ENCODE assay signal across 23 cellular contexts in genomic region chr1:46506470-46507219, GRCh38. TPM values are rescaled to one million over a fixed set of nuclear protein-coding genes. Genes with fewer than 3 reads are reported as not detected.
"Had no signal": no experiment of that assay in that cellular context is flagged by ENCODE, and none has a peak within 500 bp of the region (broad histone marks: within the 10 kb centered on the region; RNA-seq: fewer than 3 reads in every experiment).

No MANE protein-coding gene starts in this region.

- H3K27ac Mint-ChIP-seq: activated CD4-positive, alpha-beta T cell treated with anti-CD3 and anti-CD28 coated beads, Interleukin-2, amount 10 ng/mL, durations not matched to agents 7 days and 5 days; activated naive CD8-positive, alpha-beta T cell treated with anti-CD3 and anti-CD28 coated beads for 36 hours; activated T-helper 1 cell treated with anti-CD3 and anti-CD28 coated beads, Interleukin-12 subunit alpha, Interleukin-12 subunit beta, Interleukin-2, Interleukin-4 antibody, amounts not matched to agents 30 ng/mL and 10 ng/mL and 1 ng/mL, durations not matched to agents 14 hours and 24 hours and 36 hours; naive thymus-derived CD4-positive, alpha-beta T cell; T-cell had no signal

- H3K4me3 Mint-ChIP-seq: activated CD4-positive, alpha-beta T cell treated with anti-CD3 and anti-CD28 coated beads, Interleukin-2, amount 10 ng/mL, durations not matched to agents 7 days and 5 days; activated naive CD8-positive, alpha-beta T cell treated with anti-CD3 and anti-CD28 coated beads for 36 hours; activated T-helper 1 cell treated with anti-CD3 and anti-CD28 coated beads, Interleukin-12 subunit alpha, Interleukin-12 subunit beta, Interleukin-2, Interleukin-4 antibody, amounts not matched to agents 30 ng/mL and 10 ng/mL and 1 ng/mL, durations not matched to agents 14 hours and 24 hours and 36 hours; naive thymus-derived CD4-positive, alpha-beta T cell; T-cell had no signal

- ATAC-seq: heart right ventricle; left cardiac atrium; naive thymus-derived CD4-positive, alpha-beta T cell; sciatic nerve; T-cell had no signal

- DNase-seq: activated CD4-positive, alpha-beta T cell treated with anti-CD3 and anti-CD28 coated beads, Interleukin-2, amount 10 ng/mL, durations not matched to agents 7 days and 5 days; activated naive CD4-positive, alpha-beta T cell; activated naive CD8-positive, alpha-beta T cell treated with anti-CD3 and anti-CD28 coated beads for 36 hours; amygdala; central memory CD4-positive, alpha-beta T cell; colonic mucosa; erythroblast; heart right ventricle; left cardiac atrium; mesendoderm; naive thymus-derived CD4-positive, alpha-beta T cell; stimulated activated CD4-positive, alpha-beta T cell treated with anti-CD3 and anti-CD28 coated beads, Interleukin-4, amount 100 ng/mL, for 1 hour; stomach; T-cell; T-helper 9 cell had no signal

- H3K36me3 ChIP-seq: colonic mucosa, heart right ventricle, stomach, vagina had no signal

- H3K9me3 ChIP-seq: colonic mucosa, heart right ventricle, stomach, vagina had no signal

- H3K4me1 Mint-ChIP-seq: activated CD4-positive, alpha-beta T cell treated with anti-CD3 and anti-CD28 coated beads, Interleukin-2, amount 10 ng/mL, durations not matched to agents 7 days and 5 days; activated naive CD8-positive, alpha-beta T cell treated with anti-CD3 and anti-CD28 coated beads for 36 hours; naive thymus-derived CD4-positive, alpha-beta T cell; T-cell had no signal

- H3K4me3 ChIP-seq: colonic mucosa, heart right ventricle, smooth muscle cell, stomach, vagina had no signal

- H3K27ac ChIP-seq: colonic mucosa, heart right ventricle, parathyroid adenoma, stomach, vagina had no signal

- H3K36me3 Mint-ChIP-seq: activated naive CD8-positive, alpha-beta T cell treated with anti-CD3 and anti-CD28 coated beads for 36 hours; naive thymus-derived CD4-positive, alpha-beta T cell; T-cell had no signal

- H3K9me3 Mint-ChIP-seq: activated CD4-positive, alpha-beta T cell treated with anti-CD3 and anti-CD28 coated beads, Interleukin-2, amount 10 ng/mL, durations not matched to agents 7 days and 5 days; activated naive CD8-positive, alpha-beta T cell treated with anti-CD3 and anti-CD28 coated beads for 36 hours; activated T-helper 1 cell treated with anti-CD3 and anti-CD28 coated beads, Interleukin-12 subunit alpha, Interleukin-12 subunit beta, Interleukin-2, Interleukin-4 antibody, amounts not matched to agents 30 ng/mL and 10 ng/mL and 1 ng/mL, durations not matched to agents 14 hours and 24 hours and 36 hours; T-cell had no signal

- H3K4me1 ChIP-seq: colonic mucosa, heart right ventricle, parathyroid adenoma, stomach, vagina had no signal

- H3K27me3 ChIP-seq: colonic mucosa, vagina had no signal

RNA-seq across cellular contexts. Expression of gene DMBX1, which starts 17.0 kb away (rescaled TPM):
- total RNA-seq: activated naive CD8-positive, alpha-beta T cell treated with anti-CD3 and anti-CD28 coated beads for 36 hours; activated T-helper 1 cell treated with anti-CD3 and anti-CD28 coated beads, Interleukin-12 subunit alpha, Interleukin-12 subunit beta, Interleukin-2, Interleukin-4 antibody, amounts not matched to agents 30 ng/mL and 10 ng/mL and 1 ng/mL, durations not matched to agents 14 hours and 24 hours and 36 hours; colonic mucosa; heart right ventricle; left cardiac atrium; mucosa of gallbladder; naive thymus-derived CD4-positive, alpha-beta T cell; smooth muscle cell; stomach; T-cell; temporal lobe had no signal

RNA-seq across cellular contexts. Expression of gene KNCN, which starts 44.8 kb away (rescaled TPM):
- total RNA-seq: activated CD4-positive, alpha-beta T cell treated with anti-CD3 and anti-CD28 coated beads, Interleukin-2, amount 10 ng/mL, durations not matched to agents 7 days and 5 days; activated naive CD8-positive, alpha-beta T cell treated with anti-CD3 and anti-CD28 coated beads for 36 hours; activated T-helper 1 cell treated with anti-CD3 and anti-CD28 coated beads, Interleukin-12 subunit alpha, Interleukin-12 subunit beta, Interleukin-2, Interleukin-4 antibody, amounts not matched to agents 30 ng/mL and 10 ng/mL and 1 ng/mL, durations not matched to agents 14 hours and 24 hours and 36 hours; colonic mucosa; heart right ventricle; left cardiac atrium; lower leg skin; mucosa of gallbladder; naive thymus-derived CD4-positive, alpha-beta T cell; sciatic nerve; smooth muscle cell; stomach; temporal lobe; vagina had no signal
